24 cellular contexts compared by ENCODE assay signal in the genomic region with DNA sequence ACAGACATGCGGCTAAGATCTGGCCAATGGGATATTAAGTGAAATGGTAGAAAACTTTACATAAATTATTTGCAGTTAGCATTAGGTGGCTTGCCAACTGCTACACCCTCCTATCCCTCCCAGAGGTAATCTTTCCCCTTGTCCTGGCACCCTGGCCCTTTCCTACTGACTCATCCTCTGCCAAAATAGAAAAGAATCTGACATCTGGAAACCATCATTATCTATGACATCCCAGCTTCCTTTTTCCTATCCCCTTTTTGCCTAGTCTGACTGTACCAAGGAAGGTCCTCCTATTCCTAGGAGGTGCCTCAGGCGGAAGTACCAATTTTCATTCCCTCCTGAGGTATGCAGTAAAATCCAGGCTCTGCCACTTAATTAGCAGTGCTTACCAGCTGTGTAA.
"Had no signal": no experiment of that assay in that cellular context is flagged by ENCODE, and none has a peak within 500 bp of the region (broad histone marks: within the 10 kb centered on the region; RNA-seq: fewer than 3 reads in every experiment).

No MANE protein-coding gene starts in this region.

- H3K27ac ChIP-seq: heart right ventricle, lower lobe of right lung, right lobe of liver, VCaP had no signal

- H3K27me3 Mint-ChIP-seq: activated naive CD8-positive, alpha-beta T cell treated with anti-CD3 and anti-CD28 coated beads for 36 hours; activated T-cell treated with anti-CD3 and anti-CD28 coated beads, Interleukin-2, amount 50 U/mL, for 24 hours; T-cell; type B pancreatic cell had no signal

- H3K4me3 Mint-ChIP-seq: activated CD4-positive, alpha-beta T cell treated with anti-CD3 and anti-CD28 coated beads, Interleukin-2, amount 10 ng/mL, durations not matched to agents 7 days and 5 days; activated naive CD8-positive, alpha-beta T cell treated with anti-CD3 and anti-CD28 coated beads for 36 hours; activated T-cell treated with anti-CD3 and anti-CD28 coated beads, Interleukin-2, amount 50 U/mL, for 24 hours; naive B cell; stimulated activated naive B cell treated with anti-CD40 and anti-IgM and Interleukin-4, amounts not matched to agents 10 μg/mL and 1 μg/mL and 100 μg/mL, for 72 hours; T-cell; T-helper 2 cell treated with Interferon-gamma antibody and Interleukin-4, amounts not matched to agents 5 μg/mL and 100 μg/mL, for 36 hours; type B pancreatic cell had no signal

- H3K4me1 ChIP-seq: lower lobe of right lung, right lobe of liver had no signal

- H3K9me3 Mint-ChIP-seq: activated naive CD8-positive, alpha-beta T cell treated with anti-CD3 and anti-CD28 coated beads for 36 hours; activated T-cell treated with anti-CD3 and anti-CD28 coated beads, Interleukin-2, amount 50 U/mL, for 24 hours; activated T-helper 2 cell treated with anti-CD3 and anti-CD28 coated beads, Interferon-gamma antibody, Interleukin-2, Interleukin-4, amounts not matched to agents 10 μg/mL and 5 μg/mL and 100 μg/mL, durations not matched to agents 14 hours and 24 hours and 36 hours; naive B cell; T-cell; T-helper 2 cell treated with Interferon-gamma antibody and Interleukin-4, amounts not matched to agents 5 μg/mL and 100 μg/mL, for 36 hours; type B pancreatic cell had no signal

- H3K36me3 ChIP-seq: heart right ventricle, lower lobe of right lung, right lobe of liver had no signal

- ATAC-seq: activated CD4-positive, CD25-positive, alpha-beta regulatory T cell treated with anti-CD3 and anti-CD28 coated beads, Interleukin-2, amount 50 U/mL, for 24 hours; lower lobe of right lung; right lobe of liver; stimulated activated naive B cell treated with anti-CD40 and anti-IgM and Interleukin-4, amounts not matched to agents 10 μg/mL and 1 μg/mL and 100 μg/mL, for 72 hours; T-cell had no signal

- H3K27ac Mint-ChIP-seq: activated CD4-positive, alpha-beta T cell treated with anti-CD3 and anti-CD28 coated beads, Interleukin-2, amount 10 ng/mL, durations not matched to agents 7 days and 5 days; activated naive CD8-positive, alpha-beta T cell treated with anti-CD3 and anti-CD28 coated beads for 36 hours; activated T-cell treated with anti-CD3 and anti-CD28 coated beads, Interleukin-2, amount 50 U/mL, for 24 hours; activated T-helper 2 cell treated with anti-CD3 and anti-CD28 coated beads, Interferon-gamma antibody, Interleukin-2, Interleukin-4, amounts not matched to agents 10 μg/mL and 5 μg/mL and 100 μg/mL, durations not matched to agents 14 hours and 24 hours and 36 hours; naive B cell; stimulated activated naive B cell treated with anti-CD40 and anti-IgM and Interleukin-4, amounts not matched to agents 10 μg/mL and 1 μg/mL and 100 μg/mL, for 72 hours; T-cell; T-helper 2 cell treated with Interferon-gamma antibody and Interleukin-4, amounts not matched to agents 5 μg/mL and 100 μg/mL, for 36 hours; type B pancreatic cell had no signal

- H3K9me3 ChIP-seq: heart right ventricle, lower lobe of right lung, right lobe of liver had no signal

- H3K27me3 ChIP-seq: heart right ventricle, right lobe of liver had no signal

- H3K36me3 Mint-ChIP-seq: activated naive CD8-positive, alpha-beta T cell treated with anti-CD3 and anti-CD28 coated beads for 36 hours; naive B cell; stimulated activated naive B cell treated with anti-CD40 and anti-IgM and Interleukin-4, amounts not matched to agents 10 μg/mL and 1 μg/mL and 100 μg/mL, for 72 hours; T-cell; type B pancreatic cell had no signal

- H3K4me3 ChIP-seq: heart right ventricle, lower lobe of right lung, right lobe of liver had no signal

- DNase-seq: activated CD4-positive, alpha-beta T cell treated with anti-CD3 and anti-CD28 coated beads, Interleukin-2, amount 10 ng/mL, durations not matched to agents 7 days and 5 days; activated naive CD4-positive, alpha-beta T cell; activated naive CD8-positive, alpha-beta T cell treated with anti-CD3 and anti-CD28 coated beads for 36 hours; activated T-cell treated with anti-CD3 and anti-CD28 coated beads, Interleukin-2, amount 50 U/mL, for 24 hours; central memory CD4-positive, alpha-beta T cell; dermis blood vessel endothelial cell; effector CD8-positive, alpha-beta T cell; erythroblast; heart right ventricle; lower lobe of right lung; mesendoderm; naive B cell; nucleus accumbens; right lobe of liver; small intestine; stimulated activated CD4-positive, alpha-beta T cell treated with anti-CD3 and anti-CD28 coated beads, Interleukin-2, amount 100 ng/mL, for 24 hours; stimulated activated CD8-positive, alpha-beta memory T cell treated with anti-CD3 and anti-CD28 coated beads, Interleukin-4, amount 100 ng/mL, for 48 hours; stimulated activated naive B cell treated with anti-CD40 and anti-IgM and Interleukin-4, amounts not matched to agents 10 μg/mL and 1 μg/mL and 100 μg/mL, for 72 hours; T-cell had no signal
